ENCODE assay signal across 31 cellular contexts in the genomic region with DNA sequence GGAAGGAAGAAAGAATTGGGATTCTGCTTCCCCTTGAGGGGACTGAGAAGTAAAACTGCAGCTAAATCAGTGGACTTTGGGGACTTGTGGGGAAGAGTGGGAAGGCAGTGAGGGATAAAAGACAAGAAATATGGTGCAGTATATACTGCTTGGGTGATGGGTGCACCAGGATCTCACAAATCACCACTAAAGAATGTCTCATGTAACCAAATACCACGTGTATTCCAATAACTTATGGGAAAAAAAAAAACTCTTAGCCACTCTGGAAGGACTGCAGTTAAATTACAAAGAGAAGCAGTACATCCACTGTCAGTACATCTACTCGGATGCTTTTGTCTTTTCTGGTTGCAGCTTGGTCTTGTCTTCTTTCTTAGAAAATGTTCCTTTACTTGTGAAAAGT. TPM values are rescaled to one million over a fixed set of nuclear protein-coding genes. Genes with fewer than 3 reads are reported as not detected.
A peak's percentile ranks its signal among the peaks of the same experiment; 100 is the strongest.
DNase-seq lines count a peak whose midpoint lies in the region; ATAC-seq, FAIRE-seq and TF ChIP-seq lines count a peak whose summit lies in the region.
"Had no signal": no experiment of that assay in that cellular context is flagged by ENCODE, and none has a peak within 500 bp of the region (broad histone marks: within the 10 kb centered on the region; RNA-seq: fewer than 3 reads in every experiment).

No MANE protein-coding gene starts in this region.

- no peak overlapping the region for H3K27ac Mint-ChIP-seq in activated CD4-positive, alpha-beta T cell treated with anti-CD3 and anti-CD28 coated beads for 36 hours
- H3K27ac Mint-ChIP-seq: activated CD4-positive, alpha-beta T cell treated with anti-CD3 and anti-CD28 coated beads, Interleukin-2, amount 10 ng/mL, durations not matched to agents 24 days and 14 days; activated naive CD8-positive, alpha-beta T cell; endodermal cell; immature natural killer cell; neural progenitor cell had no signal

- no peaks in the 10 kb centered on the region for H3K27me3 ChIP-seq in bronchial epithelial cell (ENCODE audit: control insufficient read depth, insufficient read depth, low read length)
- H3K27me3 ChIP-seq: BLaER1 treated with 17β-estradiol and CSF1 and Interleukin-3, amounts not matched to agents 10 nM and 100 nM; neural progenitor cell had no signal

- no peaks in the 10 kb centered on the region for H3K36me3 Mint-ChIP-seq in activated CD4-positive, alpha-beta T cell treated with anti-CD3 and anti-CD28 coated beads for 36 hours (ENCODE audit: low read depth)
- H3K36me3 Mint-ChIP-seq: activated naive CD8-positive, alpha-beta T cell; immature natural killer cell; neural progenitor cell had no signal

- no peaks in the 10 kb centered on the region for H3K9me3 Mint-ChIP-seq in activated CD4-positive, alpha-beta T cell treated with anti-CD3 and anti-CD28 coated beads for 36 hours (ENCODE audit: low read depth)
- H3K9me3 Mint-ChIP-seq: activated CD4-positive, alpha-beta T cell treated with anti-CD3 and anti-CD28 coated beads, Interleukin-2, amount 10 ng/mL, durations not matched to agents 24 days and 14 days; immature natural killer cell; neural progenitor cell had no signal

- TF ChIP-seq CTCF in bronchial epithelial cell (IDR thresholded peaks at IDR 0.05; ENCODE audit: insufficient read depth, low read length, severe bottlenecking), result no peak

- no peak for FAIRE-seq in bronchial epithelial cell (lab: Jason Lieb, UNC)
- FAIRE-seq: GM12892, urothelium cell line had no signal

- ATAC-seq in sciatic nerve, result no peak
- no peak for ATAC-seq in activated CD4-positive, alpha-beta T cell treated with anti-CD3 and anti-CD28 coated beads for 36 hours
- ATAC-seq: esophagus mucosa; gastroesophageal sphincter; left lung; stimulated activated naive CD8-positive, alpha-beta T cell treated with anti-CD3 and anti-CD28 coated beads, Interleukin-15, Interleukin-2, amounts not matched to agents 100 U/mL and 50 U/mL, for 24 hours had no signal

- H3K4me1 Mint-ChIP-seq in activated CD4-positive, alpha-beta T cell treated with anti-CD3 and anti-CD28 coated beads for 36 hours, result no peaks in the 10 kb centered on the region
- H3K4me1 Mint-ChIP-seq: activated CD4-positive, alpha-beta T cell treated with anti-CD3 and anti-CD28 coated beads, Interleukin-2, amount 10 ng/mL, durations not matched to agents 24 days and 14 days; immature natural killer cell; neural progenitor cell had no signal

- H3K4me3 ChIP-seq in bronchial epithelial cell (ENCODE audit: low read depth, low read length), result no peak overlapping the region
- H3K4me3 ChIP-seq: BLaER1 treated with 17β-estradiol and CSF1 and Interleukin-3, amounts not matched to agents 10 nM and 100 nM; gastroesophageal sphincter; left lung; neural progenitor cell had no signal

- intact Hi-C loops in sciatic nerve (cut with DNase I), result no loop called here
- intact Hi-C loops in activated CD4-positive, alpha-beta T cell treated with anti-CD3 and anti-CD28 coated beads for 36 hours (cut with DNase I, micrococcal nuclease), result no loop called here

- POLR2A ChIA-PET in activated CD4-positive, alpha-beta T cell treated with anti-CD3 and anti-CD28 coated beads for 36 hours (lab: Charles Lee), result no interaction called here

- no peaks in the 10 kb centered on the region for H3K36me3 ChIP-seq in bronchial epithelial cell (ENCODE audit: control insufficient read depth, insufficient read depth, low read length)
- H3K36me3 ChIP-seq: BLaER1 treated with 17β-estradiol and CSF1 and Interleukin-3, amounts not matched to agents 10 nM and 100 nM; gastroesophageal sphincter; left lung; neural progenitor cell; WERI-Rb-1 had no signal

- no peak overlapping the region for H3K4me3 Mint-ChIP-seq in activated CD4-positive, alpha-beta T cell treated with anti-CD3 and anti-CD28 coated beads for 36 hours
- H3K4me3 Mint-ChIP-seq: activated CD4-positive, alpha-beta T cell treated with anti-CD3 and anti-CD28 coated beads, Interleukin-2, amount 10 ng/mL, durations not matched to agents 24 days and 14 days; activated naive CD8-positive, alpha-beta T cell; endodermal cell; immature natural killer cell; neural progenitor cell had no signal

- H3K27me3 Mint-ChIP-seq in activated CD4-positive, alpha-beta T cell treated with anti-CD3 and anti-CD28 coated beads for 36 hours, result peaks cover 35% of the 10 kb centered on the region

- DNase-seq in EH (ENCODE audit: low read depth) (peak; percentile 54), M059J (ENCODE audit: low read depth) (peak; percentile 62), bronchial epithelial cell (ENCODE audit: low read depth) (peak; percentile 46), left kidney (ENCODE audit: low read depth, low spot score) (peak; percentile 25), sciatic nerve (ENCODE audit: low spot score) (no peak), 8988T (no peak)
- no peak for DNase-seq in activated CD4-positive, alpha-beta T cell treated with anti-CD3 and anti-CD28 coated beads for 36 hours
- DNase-seq in activated T-cell treated with anti-CD3 and anti-CD28 coated beads, Interleukin-2, amount 50 U/mL, for 1 hour, result no peak
- DNase-seq: activated CD4-positive, alpha-beta T cell treated with anti-CD3 and anti-CD28 coated beads, Interleukin-2, amount 10 ng/mL, durations not matched to agents 24 days and 14 days; activated CD8-positive, alpha-beta memory T cell treated with anti-CD3 and anti-CD28 coated beads for 24 hours; activated T-cell treated with anti-CD3 and anti-CD28 coated beads for 4 hours; aorta; dermis blood vessel endothelial cell; endodermal cell; hippocampal formation; immature natural killer cell; left lung; NCI-H1436 treated with DMSO at 0.1 percent for 48 hours; NCI-H446; NCI-H774; stimulated activated CD4-positive, alpha-beta T cell treated with anti-CD3 and anti-CD28 coated beads, Interleukin-1b, Interleukin-23, amount 100 ng/mL, for 48 hours; stimulated activated naive CD8-positive, alpha-beta T cell treated with anti-CD3 and anti-CD28 coated beads, Interleukin-15, Interleukin-2, amounts not matched to agents 100 U/mL and 50 U/mL, for 24 hours; T-helper 9 cell; WERI-Rb-1 had no signal

- CTCF ChIA-PET in activated CD4-positive, alpha-beta T cell treated with anti-CD3 and anti-CD28 coated beads for 36 hours (lab: Charles Lee), result interaction anchor here (1.3 kb wide), 1 partner anchor 103 kb away, joined by 3 read pairs; no protein-coding TSS in a partner anchor

RNA-seq across cellular contexts. Expression of a gene that starts 27.4 kb away (rescaled TPM):
- 38.3 and 68.6 TPM in 2 replicates for total RNA-seq in M059J (2014; rRNA removed; shearing (Covaris generic))
- 62.9 and 67.9 TPM in 2 replicates for total RNA-seq in bronchial epithelial cell
- total RNA-seq in sciatic nerve, result 12.2 TPM
- total RNA-seq in activated CD4-positive, alpha-beta T cell treated with anti-CD3 and anti-CD28 coated beads for 36 hours, result 10 to 100 TPM; 51.7 to 83.5 TPM

Comparison
In these comparisons a context has a peak if more than half of its experiments do, and no peak if none do; other contexts are left out.
1. DNase-seq: peak in EH (single experiment), M059J (single experiment), bronchial epithelial cell (single experiment) and left kidney (single experiment); none in sciatic nerve (single experiment), activated CD4-positive, alpha-beta T cell treated with anti-CD3 and anti-CD28 coated beads for 36 hours (single experiment), activated T-cell treated with anti-CD3 and anti-CD28 coated beads, Interleukin-2, amount 50 U/mL, for 1 hour (single experiment) and 8988T (single experiment).